ENCODE assay signal across 16 cellular contexts in genomic region chr5:69498384-69498783, GRCh38.
"Had no signal": no experiment of that assay in that cellular context is flagged by ENCODE, and none has a peak within 500 bp of the region (broad histone marks: within the 10 kb centered on the region; RNA-seq: fewer than 3 reads in every experiment).

No MANE protein-coding gene starts in this region.

- FAIRE-seq: islet of Langerhans had no signal

- H3K27ac ChIP-seq: gastrocnemius medialis, neutrophil, parathyroid adenoma, tibial nerve had no signal

- DNase-seq: activated CD4-positive, alpha-beta T cell treated with anti-CD3 and anti-CD28 coated beads, Interleukin-2, amount 10 ng/mL, durations not matched to agents 7 days and 5 days; activated CD8-positive, alpha-beta memory T cell treated with anti-CD3 and anti-CD28 coated beads, Interleukin-2, amount 50 U/mL, for 48 hours; activated gamma-delta T cell treated with Interleukin-2 at 50 U/mL for 16 hours; activated T-cell treated with anti-CD3 and anti-CD28 coated beads, Interleukin-2, amount 50 U/mL, for 72 hours; amygdala; effector memory CD8-positive, alpha-beta T cell; erythroblast; gastrocnemius medialis; naive thymus-derived CD4-positive, alpha-beta T cell; stimulated activated CD4-positive, alpha-beta T cell treated with anti-CD3 and anti-CD28 coated beads, Interleukin-2, amount 100 ng/mL, for 48 hours; stimulated activated naive B cell treated with anti-CD40 and anti-IgM and Interleukin-4, amounts not matched to agents 10 μg/mL and 1 μg/mL and 100 μg/mL, for 72 hours had no signal

- H3K9ac ChIP-seq: parathyroid adenoma had no signal

- H2AFZ ChIP-seq: parathyroid adenoma had no signal

- H3K9me3 ChIP-seq: gastrocnemius medialis, neutrophil, tibial nerve had no signal

- H3K4me3 ChIP-seq: gastrocnemius medialis, tibial nerve had no signal

- ATAC-seq: activated T-cell treated with anti-CD3 and anti-CD28 coated beads, Interleukin-2, amount 50 U/mL, for 72 hours; effector memory CD8-positive, alpha-beta T cell; gastrocnemius medialis; left lobe of liver; naive thymus-derived CD4-positive, alpha-beta T cell; stimulated activated naive B cell treated with anti-CD40 and anti-IgM and Interleukin-4, amounts not matched to agents 10 μg/mL and 1 μg/mL and 100 μg/mL, for 72 hours had no signal

- H3K36me3 ChIP-seq: gastrocnemius medialis, neutrophil, tibial nerve had no signal
